13 cellular contexts compared by ENCODE assay signal in genomic region chr2:136126021-136126420, GRCh38. TPM values are rescaled to one million over a fixed set of nuclear protein-coding genes. Genes with fewer than 3 reads are reported as not detected.
DNase-seq lines count a peak whose midpoint lies in the region; ATAC-seq and TF ChIP-seq lines count a peak whose summit lies in the region.
"Had no signal": no experiment of that assay in that cellular context is flagged by ENCODE, and none has a peak within 500 bp of the region (broad histone marks: within the 10 kb centered on the region; RNA-seq: fewer than 3 reads in every experiment).

No MANE protein-coding gene starts in this region.

- no CpG with 5 or more reads among the region's 12 CpGs for WGBS in H9 (ENCODE audit: extremely low coverage, insufficient read length, low lambda C conversion rate)

- H4K8ac ChIP-seq in H9 (replicated peaks; ENCODE audit: insufficient read length, low read depth, low read length) = no peak overlapping the region

- no peak overlapping the region for H3K56ac ChIP-seq in H9 (ENCODE audit: insufficient read length, low read depth, low read length)

- no peaks in the 10 kb centered on the region for H3K36me3 ChIP-seq in OCI-LY7 (ENCODE audit: insufficient read depth, low read length)
- no peaks in the 10 kb centered on the region for H3K36me3 ChIP-seq in mucosa of descending colon (ENCODE audit: low read depth)
- H3K36me3 ChIP-seq: upper lobe of left lung had no signal

- H3K9me3 Mint-ChIP-seq in CD4-positive, alpha-beta T cell = no peaks in the 10 kb centered on the region
- H3K9me3 Mint-ChIP-seq in H9 = no peaks in the 10 kb centered on the region

- peaks cover 97% of the 10 kb centered on the region for H3K4me1 Mint-ChIP-seq in CD4-positive, alpha-beta T cell (ENCODE audit: low read depth)
- H3K4me1 Mint-ChIP-seq in H9 = peaks cover 55% of the 10 kb centered on the region in 2 experiments

- H3K23ac ChIP-seq in H9 (ENCODE audit: insufficient read length, low read depth, low read length) = no peak overlapping the region

- no peak overlapping the region for H3K14ac ChIP-seq in H9 (ENCODE audit: insufficient read depth, low read length)

- no peak overlapping the region for H2AK5ac ChIP-seq in H9 (ENCODE audit: insufficient read length, low read length)

- H3K4me2 ChIP-seq in H9 (ENCODE audit: insufficient read depth, insufficient read length, low read length) = no peak overlapping the region
- peak overlapping the region; percentile 54 for H3K4me2 ChIP-seq in OCI-LY7 (ENCODE audit: low read length)

- no peak for DNase-seq in CD4-positive, alpha-beta T cell
- DNase-seq in H9 (no peak), OCI-LY7 (ENCODE audit: low spot score) (no peak), mucosa of descending colon (no peak), activated T-cell treated with anti-CD3 and anti-CD28 coated beads for 4 hours (no peak), NCI-H510A treated with DMSO at 0.1 percent for 48 hours (lab: John Stamatoyannopoulos, UW) (no peak)
- DNase-seq: activated CD4-positive, alpha-beta T cell treated with anti-CD3 and anti-CD28 coated beads for 1 hour; GDM1; NCI-H187 treated with DMSO at 0.1 percent for 48 hours; PC-3; upper lobe of left lung had no signal

- peaks cover 5% of the 10 kb centered on the region; the same call in 1 of the 2 replicates for H3K4me1 ChIP-seq in H9 (ENCODE audit: insufficient read depth, low read length)
- peaks cover 100% of the 10 kb centered on the region for H3K4me1 ChIP-seq in OCI-LY7 (ENCODE audit: insufficient read depth, low read length, poor library complexity, severe bottlenecking)
- peaks cover 3% of the 10 kb centered on the region for H3K4me1 ChIP-seq in mucosa of descending colon (ENCODE audit: low read depth)

- H2BK120ac ChIP-seq in H9 (ENCODE audit: low read depth, low read length, poor library complexity, severe bottlenecking) = no peak overlapping the region

- peak overlapping the region; percentile 99 for H3K27ac ChIP-seq in CD4-positive, alpha-beta T cell (ENCODE audit: low read depth, low read length)
- H3K27ac ChIP-seq in H9 (ENCODE audit: insufficient read length, low read depth, low read length) = no peak overlapping the region
- no peak overlapping the region for H3K27ac ChIP-seq in OCI-LY7 (ENCODE audit: low read depth, low read length, poor library complexity, severe bottlenecking)
- H3K27ac ChIP-seq: upper lobe of left lung had no signal

- CTCF ChIA-PET in CD4-positive, alpha-beta T cell (lab: Charles Lee) = no interaction called here
- CTCF ChIA-PET in OCI-LY7 (lab: Charles Lee; ENCODE audit: unreplicated experiment) = no interaction called here

- H3K9me2 ChIP-seq in OCI-LY7 (ENCODE audit: insufficient read depth, low read length) = no peaks in the 10 kb centered on the region

- H3K4me3 Mint-ChIP-seq in CD4-positive, alpha-beta T cell = peak overlapping the region; percentile 78
- H3K4me3 Mint-ChIP-seq in H9 = peak overlapping the region; percentile 1 to 53

- H4K91ac ChIP-seq in H9 (ENCODE audit: insufficient read length, low read depth, low read length) = no peak overlapping the region

- no peak overlapping the region for H2BK5ac ChIP-seq in H9 (ENCODE audit: insufficient read length, low read length)

- H3K36me3 Mint-ChIP-seq in CD4-positive, alpha-beta T cell (ENCODE audit: low read depth) = no peaks in the 10 kb centered on the region
- no peaks in the 10 kb centered on the region for H3K36me3 Mint-ChIP-seq in H9 (ENCODE audit: insufficient read depth in 1 of 3, low read depth in 3 of 3)

- no peaks in the 10 kb centered on the region for H3K27me3 ChIP-seq in CD4-positive, alpha-beta T cell (ENCODE audit: control insufficient read depth, insufficient read depth, low read length)
- no peaks in the 10 kb centered on the region for H3K27me3 ChIP-seq in H9 (ENCODE audit: insufficient read depth, low read length)
- H3K27me3 ChIP-seq: upper lobe of left lung had no signal

- no peak overlapping the region for H3T11ph ChIP-seq in H9 (ENCODE audit: low read length)

- H3K79me2 ChIP-seq in H9 (ENCODE audit: insufficient read depth, low read length) = no peaks in the 10 kb centered on the region
- H3K79me2 ChIP-seq in OCI-LY7 (ENCODE audit: insufficient read depth, low read depth, low read length) = no peaks in the 10 kb centered on the region

- no peak overlapping the region for H4K5ac ChIP-seq in H9 (ENCODE audit: insufficient read length, low read depth, low read length)

- TF ChIP-seq CTCF in CD4-positive, alpha-beta T cell (IDR thresholded peaks at IDR 0.05) = no peak
- TF ChIP-seq CTCF in H9 (conservative IDR thresholded peaks at IDR 0.05) (no peak), OCI-LY7 (conservative IDR thresholded peaks at IDR 0.05; ENCODE audit: low read length) (no peak), mucosa of descending colon (IDR thresholded peaks at IDR 0.05) (no peak)

- H3K18ac ChIP-seq in H9 (ENCODE audit: insufficient read length, low read depth, low read length) = no peak overlapping the region

- no peak overlapping the region for H2BK20ac ChIP-seq in H9 (ENCODE audit: low read depth, low read length, poor library complexity, severe bottlenecking)

- H3K9ac ChIP-seq in H9 (ENCODE audit: extremely low read depth, insufficient read length, low read length) = no peak overlapping the region

- peak overlapping the region; percentile 97 for H3K27ac Mint-ChIP-seq in CD4-positive, alpha-beta T cell
- H3K27ac Mint-ChIP-seq in H9 = peak overlapping the region in 2 of 3 experiments; percentile 88 to 94; a peak in 5 of 7 replicates

- no TSS peak for BruUV-seq in OCI-LY7 (replicated peaks; lab: Mats Ljungman, UMichigan)

- no peak overlapping the region for H2BK15ac ChIP-seq in H9 (ENCODE audit: low read depth, low read length)

- ATAC-seq in CD4-positive, alpha-beta T cell (ENCODE audit: poor library complexity) = no peak
- peak; percentile 16 for ATAC-seq in mucosa of descending colon
- ATAC-seq in GM18517 (IDR thresholded peaks at IDR 0.05; ENCODE audit: unreplicated experiment) = no peak
- ATAC-seq: PC-3 had no signal

- no peak overlapping the region for H3K4me3 ChIP-seq in OCI-LY7 (ENCODE audit: low read depth, low read length, poor library complexity, severe bottlenecking)
- H3K4me3 ChIP-seq in mucosa of descending colon = no peak overlapping the region
- H3K4me3 ChIP-seq: upper lobe of left lung had no signal

- H4K20me1 ChIP-seq in H9 (ENCODE audit: control insufficient read depth, insufficient read depth, insufficient read length) = no peaks in the 10 kb centered on the region
- H4K20me1 ChIP-seq in OCI-LY7 (ENCODE audit: insufficient read depth, low read length) = no peaks in the 10 kb centered on the region

- intact Hi-C loops in CD4-positive, alpha-beta T cell (cut with DNase I, micrococcal nuclease) = no loop called here
- intact Hi-C loops in OCI-LY7 (cut with micrococcal nuclease; ENCODE audit: unreplicated experiment) (no loop called here), mucosa of descending colon (cut with DNase I, micrococcal nuclease) (no loop called here)

- H3K23me2 ChIP-seq in H9 (ENCODE audit: insufficient read length, low read depth, low read length, poor library complexity, severe bottlenecking) = no peaks in the 10 kb centered on the region

- no peaks in the 10 kb centered on the region for H3K27me3 Mint-ChIP-seq in CD4-positive, alpha-beta T cell
- H3K27me3 Mint-ChIP-seq in H9 (ENCODE audit: low read depth) = peaks cover 11% of the 10 kb centered on the region

- POLR2A ChIA-PET in CD4-positive, alpha-beta T cell (lab: Charles Lee) = interaction anchor here (1.0 to 9.9 kb wide), 5 partner anchors 8 to 201 kb away, joined by 3 to 151 read pairs (median 5); partner anchors contain the start of gene DARS1
- POLR2A ChIA-PET in OCI-LY7 (lab: Charles Lee) = interaction anchor here (0.8 to 2.9 kb wide), 7 partner anchors 9 to 265 kb away, joined by 3 to 27 read pairs (median 4); no protein-coding TSS in a partner anchor

- no peaks in the 10 kb centered on the region for H3K79me1 ChIP-seq in H9 (ENCODE audit: insufficient read depth, low read depth, low read length, poor library complexity, severe bottlenecking)

- no peak overlapping the region for H3K4ac ChIP-seq in H9 (ENCODE audit: low read depth, low read length)

- H3K9me3 ChIP-seq in CD4-positive, alpha-beta T cell (ENCODE audit: control insufficient read depth, low read length) = no peaks in the 10 kb centered on the region
- no peaks in the 10 kb centered on the region for H3K9me3 ChIP-seq in H9 (ENCODE audit: control insufficient read depth, low read depth, low read length)
- no peaks in the 10 kb centered on the region for H3K9me3 ChIP-seq in OCI-LY7 (ENCODE audit: low read length)
- H3K9me3 ChIP-seq in mucosa of descending colon = no peaks in the 10 kb centered on the region
- H3K9me3 ChIP-seq: upper lobe of left lung had no signal

- H2AFZ ChIP-seq in H9 (ENCODE audit: low read length) = no peak overlapping the region
- H2AFZ ChIP-seq in OCI-LY7 (ENCODE audit: low read length) = no peak overlapping the region

- H2BK12ac ChIP-seq in H9 (ENCODE audit: insufficient read length, low read depth, low read length) = no peak overlapping the region

RNA-seq across cellular contexts. Expression of gene CXCR4, which starts 8.1 kb away (rescaled TPM):
- total RNA-seq in CD4-positive, alpha-beta T cell = 1,000 to 10,000 TPM; 1,661 to 1,739 TPM
- 0.79 and 1.0 TPM in 2 replicates for total RNA-seq in H9 (2021)
- 367 and 432 TPM in 2 replicates for total RNA-seq in OCI-LY7 (2014; rRNA removed; shearing (Covaris generic))
- 243 and 289 TPM in 2 replicates for total RNA-seq in OCI-LY7 (2022)
- total RNA-seq in mucosa of descending colon = 10 to 100 TPM in 1 of 3 donors, 1 to 10 TPM in 2; 3.6 to 12.6 (median 3.9) TPM
- total RNA-seq: chondrocyte had no signal

Comparison
In these comparisons a context has a peak if more than half of its experiments do, and no peak if none do; other contexts are left out.
1. RNA of gene CXCR4, which starts 8.1 kb away (total RNA-seq): 1,661 to 1,739 TPM in CD4-positive, alpha-beta T cell and 243 to 432 TPM in OCI-LY7; 3.6 to 12.6 TPM in mucosa of descending colon and 0.79 to 1.0 TPM in H9; every median in the first group is over 10 times any median in the second.